13 cellular contexts compared by ENCODE assay signal in the genomic region with DNA sequence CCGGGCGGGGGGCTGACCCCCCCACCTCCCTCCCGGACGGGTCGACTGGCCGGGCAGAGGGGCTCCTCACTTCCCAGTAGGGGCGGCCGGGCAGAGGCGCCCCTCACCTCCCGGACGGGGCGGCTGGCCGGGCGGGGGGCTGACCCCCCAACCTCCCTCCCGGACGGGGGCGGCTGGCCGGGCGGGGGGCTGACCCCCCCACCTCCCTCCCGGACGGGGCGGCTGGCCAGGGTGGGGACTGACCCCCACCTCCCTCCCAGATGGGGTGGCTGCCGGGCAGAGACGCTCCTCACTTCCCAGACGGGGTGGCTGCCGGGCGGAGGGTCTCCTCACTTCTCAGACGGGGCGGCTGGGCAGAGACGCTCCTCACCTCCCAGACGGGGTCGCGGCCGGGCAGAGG. TPM values are rescaled to one million over a fixed set of nuclear protein-coding genes. Genes with fewer than 3 reads are reported as not detected.
"Had no signal": no experiment of that assay in that cellular context is flagged by ENCODE, and none has a peak within 500 bp of the region (broad histone marks: within the 10 kb centered on the region; RNA-seq: fewer than 3 reads in every experiment).

No MANE protein-coding gene starts in this region.

RNA-seq across cellular contexts. Expression of gene ADAMTSL5, which starts 13.6 kb away (rescaled TPM):
- total RNA-seq: activated B cell treated with CpG ODN at 0.5 μM for 24 hours had no signal

RNA-seq across cellular contexts. Expression of gene PLK5, which starts 24.6 kb away (rescaled TPM):
- total RNA-seq: activated B cell treated with CpG ODN at 0.5 μM for 24 hours; activated CD4-positive, alpha-beta memory T cell treated with anti-CD3 and anti-CD28 coated beads for 36 hours; activated CD4-positive, alpha-beta memory T cell treated with anti-CD3 and anti-CD28 coated beads, Interleukin-2, amount 10 ng/mL, durations not matched to agents 7 days and 5 days; activated CD4-positive, alpha-beta T cell treated with anti-CD3 and anti-CD28 coated beads for 36 hours; activated CD4-positive, alpha-beta T cell treated with anti-CD3 and anti-CD28 coated beads, Interleukin-2, amount 10 ng/mL, durations not matched to agents 24 days and 14 days; activated CD4-positive, alpha-beta T cell treated with anti-CD3 and anti-CD28 coated beads, Interleukin-2, amount 10 ng/mL, durations not matched to agents 7 days and 5 days; activated CD8-positive, alpha-beta memory T cell treated with anti-CD3 and anti-CD28 coated beads for 36 hours; activated CD8-positive, alpha-beta memory T cell treated with anti-CD3 and anti-CD28 coated beads, Interleukin-2, amount 10 ng/mL, durations not matched to agents 7 days and 5 days; activated CD8-positive, alpha-beta T cell treated with anti-CD3 and anti-CD28 coated beads for 36 hours; activated CD8-positive, alpha-beta T cell treated with anti-CD3 and anti-CD28 coated beads, Interleukin-2, amount 10 ng/mL, durations not matched to agents 7 days and 5 days; T-cell; T-helper 1 cell treated with Interleukin-12 subunit alpha and Interleukin-12 subunit beta and Interleukin-4 antibody, amounts not matched to agents 30 ng/mL and 1 ng/mL, for 36 hours; T-helper 17 cell had no signal
